In the genomic region with DNA sequence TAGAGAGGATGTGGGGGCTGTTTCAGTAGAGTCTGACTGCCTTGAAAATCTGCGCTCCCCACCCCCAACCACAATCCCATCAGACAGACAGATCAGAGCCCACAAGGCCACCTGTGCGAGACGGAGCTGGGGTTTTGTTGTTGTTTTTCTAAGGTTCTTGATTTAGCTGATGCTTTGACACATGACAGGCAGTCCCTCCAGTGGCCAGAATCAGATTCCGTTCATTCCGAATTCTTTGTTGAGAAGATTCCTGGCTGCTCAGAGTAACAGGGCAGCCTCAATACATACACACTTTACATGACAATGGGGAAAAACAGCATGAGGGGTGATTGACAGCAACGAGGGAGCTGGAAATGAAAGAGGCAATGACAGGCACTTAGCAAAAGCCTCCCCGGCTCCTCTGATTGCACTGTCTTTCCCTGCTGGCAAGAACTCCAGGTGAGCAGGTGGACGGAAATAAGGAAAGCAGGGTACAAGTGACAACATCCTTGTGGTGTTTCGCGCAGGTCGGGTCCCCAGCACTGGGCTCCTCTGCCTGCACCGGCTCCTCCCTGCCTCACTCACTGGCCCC, we compare ENCODE assay signal across 8 cellular contexts.
DNase-seq lines count a peak whose midpoint lies in the region; ATAC-seq lines count a peak whose summit lies in the region.

No MANE protein-coding gene starts in this region.

- intact Hi-C loops in Right ventricle myocardium superior (cut with DNase I) (no loop called here), cardiac septum (cut with DNase I) (no loop called here)

- DNase-seq in Right ventricle myocardium superior (peak; percentile 19), cardiac septum (ENCODE audit: low spot score) (no peak), NCI-H2227 treated with DMSO at 0.1 percent for 48 hours (lab: John Stamatoyannopoulos, UW) (peak; percentile 48), iPS DF 19.7 (ENCODE audit: low read depth, low spot score) (peak; percentile 98), SKM-1 (lab: John Stamatoyannopoulos, UW; ENCODE audit: unreplicated experiment) (no peak)

- ATAC-seq in Right ventricle myocardium superior (ENCODE audit: poor library complexity) (no peak), GM21381 (IDR thresholded peaks at IDR 0.05; ENCODE audit: unreplicated experiment) (no peak), GM19455 (IDR thresholded peaks at IDR 0.05; ENCODE audit: unreplicated experiment) (no peak), HG03097 (IDR thresholded peaks at IDR 0.05; ENCODE audit: low FRiP score, unreplicated experiment) (no peak)

Comparison
In these comparisons a context has a peak if more than half of its experiments do, and no peak if none do; other contexts are left out.
1. DNase-seq: peak in Right ventricle myocardium superior (single experiment), NCI-H2227 treated with DMSO at 0.1 percent for 48 hours (single experiment) and iPS DF 19.7 (single experiment); none in cardiac septum (single experiment) and SKM-1 (single experiment).